30 cellular contexts compared by ENCODE assay signal in genomic region chr5:7548576-7548975, GRCh38.
A peak's percentile ranks its signal among the peaks of the same experiment; 100 is the strongest.
DNase-seq lines count a peak whose midpoint lies in the region; ATAC-seq, FAIRE-seq and TF ChIP-seq lines count a peak whose summit lies in the region.
"Had no signal": no experiment of that assay in that cellular context is flagged by ENCODE, and none has a peak within 500 bp of the region (broad histone marks: within the 10 kb centered on the region; RNA-seq: fewer than 3 reads in every experiment).

No MANE protein-coding gene starts in this region.

- DNase-seq in MM.1S (peak; percentile 39), NCI-H1694 (lab: John Stamatoyannopoulos, UW) (peak; percentile 57), NCI-H748 treated with DMSO at 0.1 percent for 48 hours (lab: John Stamatoyannopoulos, UW) (peak; percentile 97), dorsolateral prefrontal cortex (no peak), mucosa of descending colon (no peak), HepG2 (ENCODE audit: low spot score) (no peak), NCI-H2227 treated with DMSO at 0.1 percent for 48 hours (lab: John Stamatoyannopoulos, UW) (no peak)
- DNase-seq: activated CD4-positive, alpha-beta T cell treated with anti-CD3 and anti-CD28 coated beads, Interleukin-2, amount 10 ng/mL, durations not matched to agents 7 days and 5 days; activated effector memory CD4-positive, alpha-beta T cell treated with Interleukin-2 at 50 U/mL for 16 hours; activated T-cell treated with anti-CD3 and anti-CD28 coated beads, Interleukin-2, amount 50 U/mL, for 1 hour; Caco-2; effector CD4-positive, alpha-beta T cell; glutamatergic neuron; Kasumi-1; NCI-H82; nephron progenitor cell; OCI-M1; sigmoid colon; stimulated activated CD4-positive, alpha-beta T cell treated with anti-CD3 and anti-CD28 coated beads, Interleukin-12 subunit alpha, Interleukin-12 subunit beta, amount 100 ng/mL, for 4 hours; stimulated activated CD4-positive, alpha-beta T cell treated with anti-CD3 and anti-CD28 coated beads, Interleukin-4, amount 100 ng/mL, for 1 hour; T-helper 1 cell had no signal

- H2AFZ ChIP-seq in MM.1S (ENCODE audit: low read length) (no peak overlapping the region), HepG2 (ENCODE audit: low read length) (no peak overlapping the region)
- H2AFZ ChIP-seq: GM23338 had no signal

- H4K20me1 ChIP-seq in MM.1S (ENCODE audit: insufficient read depth, low read length) = no peaks in the 10 kb centered on the region
- no peaks in the 10 kb centered on the region for H4K20me1 ChIP-seq in HepG2 (ENCODE audit: insufficient read depth, low read length)

- H3K79me2 ChIP-seq in MM.1S (ENCODE audit: low read length) (no peaks in the 10 kb centered on the region), HepG2 (ENCODE audit: insufficient read depth, low read length) (no peaks in the 10 kb centered on the region)

- POLR2A ChIA-PET in HepG2 (lab: Yijun Ruan, JAX) = no interaction called here

- H3K9me3 ChIP-seq in MM.1S (replicated peaks; ENCODE audit: insufficient read depth, low read length) = no peaks in the 10 kb centered on the region
- H3K9me3 ChIP-seq in mucosa of descending colon = no peaks in the 10 kb centered on the region
- H3K9me3 ChIP-seq in HepG2 (ENCODE audit: low read length) = no peaks in the 10 kb centered on the region
- H3K9me3 ChIP-seq: Caco-2, sigmoid colon, tibial nerve had no signal

- H3K36me3 ChIP-seq in MM.1S (replicated peaks; ENCODE audit: insufficient read depth, low read length) (no peaks in the 10 kb centered on the region), mucosa of descending colon (ENCODE audit: low read depth) (no peaks in the 10 kb centered on the region), HepG2 (replicated peaks in 1 of 2; ENCODE audit: control insufficient read depth in 1 of 2, insufficient read depth in 2 of 2, low read length in 2 of 2) (no peaks in the 10 kb centered on the region)
- H3K36me3 ChIP-seq: sigmoid colon, tibial nerve had no signal

- TF ChIP-seq RAD21 in HepG2 (CRISPR knock-in tag; IDR thresholded peaks at IDR 0.05) = no peak

- WGBS in HepG2 (ENCODE audit: low lambda C conversion rate) = 0% methylated on average over 2 of the region's 2 CpGs

- BruUV-seq in HepG2 (replicated peaks; lab: Mats Ljungman, UMichigan) = no TSS peak

- H3K9me2 ChIP-seq in MM.1S (replicated peaks; ENCODE audit: insufficient read depth, low read length) = no peaks in the 10 kb centered on the region

- CTCF ChIA-PET in HepG2 (lab: Yijun Ruan, JAX; ENCODE audit: low intra/inter-chr PET ratio, low total read pairs) = no interaction called here

- H3K27ac ChIP-seq in MM.1S (ENCODE audit: low read length) (peak overlapping the region; percentile 35; the same call in 1 of the 2 replicates), dorsolateral prefrontal cortex (peak overlapping the region in 56 of 59 donors; percentile 16 to 86 (median 66)), HepG2 (ENCODE audit: extremely low read length, insufficient read depth, low read length) (no peak overlapping the region)
- H3K27ac ChIP-seq: C4-2B, RWPE1, sigmoid colon, tibial nerve had no signal

- H3K4me3 ChIP-seq in MM.1S (ENCODE audit: low read length) (no peak overlapping the region), dorsolateral prefrontal cortex (no peak overlapping the region), mucosa of descending colon (no peak overlapping the region), HepG2 (replicated peaks in 1 of 3; ENCODE audit: insufficient read depth in 1 of 3, low read depth in 2 of 3, low read length in 3 of 3) (no peak overlapping the region)
- H3K4me3 ChIP-seq: GM23338, sigmoid colon, tibial nerve had no signal

- intact Hi-C loops in dorsolateral prefrontal cortex (cut with DNase I) = loop anchor here in 1 of 2 donors (10.0 kb wide), 1 partner anchor 724 kb away; no protein-coding TSS in a partner anchor
- intact Hi-C loops in mucosa of descending colon (cut with DNase I, micrococcal nuclease) = no loop called here
- intact Hi-C loops in HepG2 (cut with micrococcal nuclease; ENCODE audit: unreplicated experiment) = no loop called here

- no peak for TF ChIP-seq POLR2A in HepG2 (IDR thresholded peaks at IDR 0.05; ENCODE audit: insufficient read depth in 1 of 2, low read depth in 2 of 2, low read length in 2 of 2)

- TF ChIP-seq CTCF in MM.1S (IDR thresholded peaks at IDR 0.05; ENCODE audit: low read length) (no peak), dorsolateral prefrontal cortex (IDR thresholded peaks at IDR 0.05 in 54 of 56, conservative IDR thresholded peaks at IDR 0.05 in 2 of 56; ENCODE audit: low read depth in 1 of 56, partially characterized antibody in 56 of 56) (no peak), mucosa of descending colon (IDR thresholded peaks at IDR 0.05) (no peak), HepG2 (CRISPR knock-in tag; IDR thresholded peaks at IDR 0.05) (no peak)

- no peak overlapping the region for H3K9ac ChIP-seq in MM.1S (ENCODE audit: low read length)
- H3K9ac ChIP-seq in HepG2 (ENCODE audit: insufficient read depth, low read depth, low read length) = no peak overlapping the region

- TF ChIP-seq EP300 in HepG2 (IDR thresholded peaks at IDR 0.05; ENCODE audit: low read depth in 2 of 2, low read length in 2 of 2) (no peak), HepG2 (CRISPR knock-in tag; IDR thresholded peaks at IDR 0.05; ENCODE audit: borderline replicate concordance) (no peak)

- ATAC-seq in mucosa of descending colon (no peak), HepG2 (no peak)
- ATAC-seq: activated naive CD4-positive, alpha-beta T cell treated with anti-CD3 and anti-CD28 coated beads, Interleukin-2, amount 50 U/mL, for 72 hours; GM23338; left lobe of liver; WTC11 had no signal

- 0 out of 2 replicates have a peak, but pooled peaks cover 3% of the 10 kb centered on the region for H3F3A ChIP-seq in MM.1S (ENCODE audit: insufficient read depth, low read length)

- no peak for FAIRE-seq in HepG2 (lab: Jason Lieb, UNC)
- FAIRE-seq: bronchial epithelial cell, colon had no signal

- H3K27me3 ChIP-seq in MM.1S (replicated peaks; ENCODE audit: insufficient read depth, low read length) (no peaks in the 10 kb centered on the region), dorsolateral prefrontal cortex (no peaks in the 10 kb centered on the region), HepG2 (ENCODE audit: control insufficient read depth in 1 of 2, insufficient read depth in 2 of 2, low read length in 2 of 2) (no peaks in the 10 kb centered on the region; a peak in 1 of 5 replicates)
- H3K27me3 ChIP-seq: sigmoid colon, tibial nerve had no signal

- H3K4me1 ChIP-seq in MM.1S (ENCODE audit: low read length) (0 out of 2 replicates have a peak, but pooled peaks cover 5% of the 10 kb centered on the region), mucosa of descending colon (ENCODE audit: low read depth) (no peaks in the 10 kb centered on the region), HepG2 (ENCODE audit: insufficient read depth, low read length) (no peaks in the 10 kb centered on the region)
- H3K4me1 ChIP-seq: Caco-2, sigmoid colon, tibial nerve had no signal

- no peak overlapping the region for H3K4me2 ChIP-seq in MM.1S (ENCODE audit: low read depth, low read length)
- no peak overlapping the region for H3K4me2 ChIP-seq in HepG2 (ENCODE audit: low read depth, low read length)
- H3K4me2 ChIP-seq: GM23338 had no signal

- in situ Hi-C loops in HepG2 (cut with HindIII; ENCODE audit: extremely low pct_ligation_motif_present, low pct_unique_long_range_greater_than_20kb) = no loop called here

TF ChIP-seq in HepG2, 621 proteins besides CTCF, POLR2A, EP300 and RAD21 (continues in another document):
- TF ChIP-seq ZNF766 (CRISPR knock-in tag; IDR thresholded peaks at IDR 0.05; ENCODE audit: borderline replicate concordance) = no peak
- TF ChIP-seq POLR2G (IDR thresholded peaks at IDR 0.05; ENCODE audit: low read depth, low read length) = no peak
- TF ChIP-seq ZNF292 (CRISPR knock-in tag; IDR thresholded peaks at IDR 0.05; ENCODE audit: borderline replicate concordance, low read depth) = no peak

Comparison
In these comparisons a context has a peak if more than half of its experiments do, and no peak if none do; other contexts are left out.
1. DNase-seq: peak in MM.1S (single experiment), NCI-H1694 (single experiment) and NCI-H748 treated with DMSO at 0.1 percent for 48 hours (single experiment); none in dorsolateral prefrontal cortex (0 of 10), mucosa of descending colon (0 of 3), HepG2 (single experiment) and NCI-H2227 treated with DMSO at 0.1 percent for 48 hours (single experiment).